ENCODE assay signal across 14 cellular contexts in genomic region chr7:110800984-110801383, GRCh38.
A peak's percentile ranks its signal among the peaks of the same experiment; 100 is the strongest.
DNase-seq lines count a peak whose midpoint lies in the region; ATAC-seq and TF ChIP-seq lines count a peak whose summit lies in the region.
"Had no signal": no experiment of that assay in that cellular context is flagged by ENCODE, and none has a peak within 500 bp of the region (broad histone marks: within the 10 kb centered on the region; RNA-seq: fewer than 3 reads in every experiment).

No MANE protein-coding gene starts in this region.

- DNase-seq in left colon (no peak), ovary (no peak), left cardiac atrium (no peak)
- DNase-seq: activated CD8-positive, alpha-beta T cell treated with anti-CD3 and anti-CD28 coated beads, Interleukin-2, amount 10 ng/mL, durations not matched to agents 7 days and 5 days; NCI-H187; NCI-H345; NK-92 treated with Interleukin-12 subunit alpha and Interleukin-12 subunit beta, amount 100 ng/mL, for 24 hours; posterior cingulate gyrus had no signal

- no peak for TF ChIP-seq EP300 in ovary (IDR thresholded peaks at IDR 0.05)

- no peaks in the 10 kb centered on the region for H3K27me3 ChIP-seq in ovary

- intact Hi-C loops in left colon (cut with DNase I, micrococcal nuclease) = no loop called here
- intact Hi-C loops in ovary (cut with DNase I) = no loop called here
- intact Hi-C loops in left cardiac atrium (cut with DNase I) = no loop called here

- no peaks in the 10 kb centered on the region for H3K4me1 ChIP-seq in ovary (ENCODE audit: insufficient read depth)

- no peak for TF ChIP-seq CTCF in ovary (IDR thresholded peaks at IDR 0.05)

- ATAC-seq in GM18508 (IDR thresholded peaks at IDR 0.05; ENCODE audit: insufficient read depth, unreplicated experiment) = peak; percentile 37
- ATAC-seq in GM19043 (IDR thresholded peaks at IDR 0.05; ENCODE audit: low read depth, unreplicated experiment) = peak; percentile 43
- ATAC-seq in HG02678 (IDR thresholded peaks at IDR 0.05; ENCODE audit: unreplicated experiment) = peak; percentile 35
- ATAC-seq in HG03432 (IDR thresholded peaks at IDR 0.05; ENCODE audit: unreplicated experiment) = peak; percentile 45
- no peak for ATAC-seq in left colon
- no peak for ATAC-seq in left cardiac atrium
- no peak for ATAC-seq in GM18867 (IDR thresholded peaks at IDR 0.05; ENCODE audit: unreplicated experiment)
- ATAC-seq: activated CD8-positive, alpha-beta T cell treated with anti-CD3 and anti-CD28 coated beads, Interleukin-2, amount 10 ng/mL, durations not matched to agents 7 days and 5 days; natural killer cell treated with Interleukin-12 subunit alpha and Interleukin-12 subunit beta and Interleukin-15 and Interleukin-18, amount 100 ng/mL, for 72 hours had no signal

- H3K9me3 ChIP-seq in ovary = no peaks in the 10 kb centered on the region

- no peak overlapping the region for H3K4me3 ChIP-seq in ovary

- TF ChIP-seq POLR2A in ovary (IDR thresholded peaks at IDR 0.05) = no peak

- H3K27ac ChIP-seq in ovary = no peak overlapping the region

- no peaks in the 10 kb centered on the region for H3K36me3 ChIP-seq in ovary

Comparison
In these comparisons a context has a peak if more than half of its experiments do, and no peak if none do; other contexts are left out.
1. ATAC-seq: peak in GM18508 (single experiment), GM19043 (single experiment), HG02678 (single experiment) and HG03432 (single experiment); none in left colon (single experiment), left cardiac atrium (0 of 2) and GM18867 (single experiment).